8 cellular contexts compared by ENCODE assay signal in the genomic region with DNA sequence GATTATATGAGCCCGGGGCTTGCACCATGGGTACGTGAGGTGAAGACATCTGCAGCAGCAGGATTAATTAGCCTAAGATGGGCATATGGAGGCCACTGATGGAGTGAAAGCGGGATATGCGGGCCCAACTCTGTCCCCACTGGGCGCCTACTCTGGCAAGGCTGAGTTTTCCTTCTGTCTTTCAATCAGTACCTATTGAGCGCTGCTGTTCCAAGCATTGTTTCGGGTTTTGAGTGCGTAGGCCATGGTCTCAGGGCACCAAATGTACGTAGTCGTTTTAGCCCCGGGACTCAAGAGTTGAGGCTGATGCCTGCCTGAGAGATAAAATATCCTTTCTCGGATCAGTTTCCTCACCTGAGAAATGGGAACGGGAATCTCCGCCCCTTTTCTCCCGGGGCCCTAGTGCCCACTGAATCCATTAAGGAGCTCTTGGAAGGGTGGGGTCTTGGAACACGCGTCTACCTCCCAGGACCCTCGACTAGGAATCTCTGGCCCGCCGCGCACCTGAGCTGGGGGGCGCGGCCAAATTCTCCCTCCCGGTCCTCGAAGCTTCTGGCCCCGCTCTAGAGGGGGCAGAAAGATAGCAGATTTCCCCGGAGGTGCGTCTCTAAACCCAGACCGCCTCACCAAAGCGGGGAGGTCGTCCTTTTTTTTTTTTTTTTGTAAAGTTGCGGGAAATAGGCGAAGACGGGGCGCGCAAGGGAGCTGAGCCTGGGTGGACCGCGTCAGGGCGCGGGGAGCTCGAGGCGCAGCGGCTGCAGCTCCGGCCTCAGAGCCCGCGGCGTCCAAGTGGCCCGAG. TPM values are rescaled to one million over a fixed set of nuclear protein-coding genes. Genes with fewer than 3 reads are reported as not detected.
A peak's percentile ranks its signal among the peaks of the same experiment; 100 is the strongest.
DNase-seq lines count a peak whose midpoint lies in the region; ATAC-seq and TF ChIP-seq lines count a peak whose summit lies in the region.

No MANE protein-coding gene starts in this region.

- intact Hi-C loops in testis (cut with DNase I; ENCODE audit: low total_unique reads), result no loop called here

- H3K36me3 Mint-ChIP-seq in T-helper 2 cell treated with Interferon-gamma antibody and Interleukin-4, amounts not matched to agents 5 μg/mL and 100 μg/mL, for 36 hours (ENCODE audit: low read depth), result no peaks in the 10 kb centered on the region
- no peaks in the 10 kb centered on the region for H3K36me3 Mint-ChIP-seq in activated CD8-positive, alpha-beta memory T cell treated with anti-CD3 and anti-CD28 coated beads, Interleukin-2, amount 10 ng/mL, durations not matched to agents 7 days and 5 days

- no peak for ATAC-seq in activated CD8-positive, alpha-beta memory T cell treated with anti-CD3 and anti-CD28 coated beads, Interleukin-2, amount 10 ng/mL, durations not matched to agents 7 days and 5 days

- H3K27me3 Mint-ChIP-seq in T-helper 2 cell treated with Interferon-gamma antibody and Interleukin-4, amounts not matched to agents 5 μg/mL and 100 μg/mL, for 36 hours (ENCODE audit: low read depth), result peaks cover 63% of the 10 kb centered on the region
- peaks cover 62% of the 10 kb centered on the region for H3K27me3 Mint-ChIP-seq in activated CD8-positive, alpha-beta memory T cell treated with anti-CD3 and anti-CD28 coated beads, Interleukin-2, amount 10 ng/mL, durations not matched to agents 7 days and 5 days

- TF ChIP-seq POLR2A in testis (IDR thresholded peaks at IDR 0.05), result no peak

- no peaks in the 10 kb centered on the region for H3K9me3 ChIP-seq in testis

- H3K36me3 ChIP-seq in testis (ENCODE audit: low read depth, missing control alignments), result no peaks in the 10 kb centered on the region

- peaks cover 17% of the 10 kb centered on the region for H3K4me1 Mint-ChIP-seq in T-helper 2 cell treated with Interferon-gamma antibody and Interleukin-4, amounts not matched to agents 5 μg/mL and 100 μg/mL, for 36 hours (ENCODE audit: low read depth)
- H3K4me1 Mint-ChIP-seq in activated CD8-positive, alpha-beta memory T cell treated with anti-CD3 and anti-CD28 coated beads, Interleukin-2, amount 10 ng/mL, durations not matched to agents 7 days and 5 days, result peaks cover 47% of the 10 kb centered on the region

- H3K27ac ChIP-seq in angular gyrus (ENCODE audit: low read depth, low read length) (peak overlapping the region; percentile 46), testis (peak overlapping the region in 1 of 2 donors; percentile 73)

- no peak for DNase-seq in T-helper 2 cell treated with Interferon-gamma antibody and Interleukin-4, amounts not matched to agents 5 μg/mL and 100 μg/mL, for 36 hours (ENCODE audit: low spot score)
- DNase-seq in T-helper 2 cell, result no peak
- peak; percentile 69 for DNase-seq in left kidney (ENCODE audit: low read depth, low spot score)
- no peak for DNase-seq in testis
- no peak for DNase-seq in kidney glomerular epithelial cell (lab: John Stamatoyannopoulos, UW)
- DNase-seq in activated CD8-positive, alpha-beta memory T cell treated with anti-CD3 and anti-CD28 coated beads, Interleukin-2, amount 10 ng/mL, durations not matched to agents 7 days and 5 days, result no peak
- DNase-seq in SK-N-DZ (ENCODE audit: low spot score), result no peak

- TF ChIP-seq CTCF in testis (IDR thresholded peaks at IDR 0.05), result no peak

- peak overlapping the region; percentile 63 for H3K4me3 Mint-ChIP-seq in T-helper 2 cell treated with Interferon-gamma antibody and Interleukin-4, amounts not matched to agents 5 μg/mL and 100 μg/mL, for 36 hours
- no peak overlapping the region for H3K4me3 Mint-ChIP-seq in activated CD8-positive, alpha-beta memory T cell treated with anti-CD3 and anti-CD28 coated beads, Interleukin-2, amount 10 ng/mL, durations not matched to agents 7 days and 5 days

- WGBS in testis, 2 donors, result 7 to 13% methylated on average over 36 to 48 of the region's 48 CpGs

- H3K4me3 ChIP-seq in testis, result peak overlapping the region; percentile 71 to 72

- CTCF ChIA-PET in activated CD8-positive, alpha-beta memory T cell treated with anti-CD3 and anti-CD28 coated beads, Interleukin-2, amount 10 ng/mL, durations not matched to agents 7 days and 5 days (lab: Charles Lee), result interaction anchor here (0.6 to 9.0 kb wide), 10 partner anchors 12 to 462 kb away, joined by 3 to 109 read pairs (median 4); no protein-coding TSS in a partner anchor

- no peaks in the 10 kb centered on the region for H3K9me3 Mint-ChIP-seq in T-helper 2 cell treated with Interferon-gamma antibody and Interleukin-4, amounts not matched to agents 5 μg/mL and 100 μg/mL, for 36 hours
- no peaks in the 10 kb centered on the region for H3K9me3 Mint-ChIP-seq in activated CD8-positive, alpha-beta memory T cell treated with anti-CD3 and anti-CD28 coated beads, Interleukin-2, amount 10 ng/mL, durations not matched to agents 7 days and 5 days (ENCODE audit: low read depth)

- H3K4me1 ChIP-seq in testis, result peaks cover 42% of the 10 kb centered on the region

- H3K27ac Mint-ChIP-seq in T-helper 2 cell treated with Interferon-gamma antibody and Interleukin-4, amounts not matched to agents 5 μg/mL and 100 μg/mL, for 36 hours, result no peak overlapping the region
- no peak overlapping the region for H3K27ac Mint-ChIP-seq in activated CD8-positive, alpha-beta memory T cell treated with anti-CD3 and anti-CD28 coated beads, Interleukin-2, amount 10 ng/mL, durations not matched to agents 7 days and 5 days

- no peaks in the 10 kb centered on the region for H3K27me3 ChIP-seq in testis

RNA-seq across cellular contexts. Expression of a gene that starts 0.5 kb away (rescaled TPM):
- total RNA-seq in testis, result 10 to 100 TPM; 71.1 to 78.3 TPM
- 94.7 TPM for polyA plus RNA-seq in testis (ENCODE audit: insufficient read depth, low read depth, low replicate concordance)
- total RNA-seq in activated CD8-positive, alpha-beta memory T cell treated with anti-CD3 and anti-CD28 coated beads, Interleukin-2, amount 10 ng/mL, durations not matched to agents 7 days and 5 days, result 1 to 10 TPM; 1.8 to 4.1 TPM
- 24.9 and 31.1 TPM in 2 replicates for polyA plus RNA-seq in SK-N-DZ (2014; cell fraction: cytosol; rRNA removed)
- polyA plus RNA-seq in SK-N-DZ (2014; cell fraction: nucleus; rRNA removed), result 15.4 and 23.8 TPM in 2 replicates

Comparison
In these comparisons a context has a peak if more than half of its experiments do, and no peak if none do; other contexts are left out.
1. RNA of a gene that starts 0.5 kb away (total RNA-seq): 71.1 to 78.3 TPM in testis; 1.8 to 4.1 TPM in activated CD8-positive, alpha-beta memory T cell treated with anti-CD3 and anti-CD28 coated beads, Interleukin-2, amount 10 ng/mL, durations not matched to agents 7 days and 5 days; every median in the first group is over 10 times any median in the second.